In the genomic region with DNA sequence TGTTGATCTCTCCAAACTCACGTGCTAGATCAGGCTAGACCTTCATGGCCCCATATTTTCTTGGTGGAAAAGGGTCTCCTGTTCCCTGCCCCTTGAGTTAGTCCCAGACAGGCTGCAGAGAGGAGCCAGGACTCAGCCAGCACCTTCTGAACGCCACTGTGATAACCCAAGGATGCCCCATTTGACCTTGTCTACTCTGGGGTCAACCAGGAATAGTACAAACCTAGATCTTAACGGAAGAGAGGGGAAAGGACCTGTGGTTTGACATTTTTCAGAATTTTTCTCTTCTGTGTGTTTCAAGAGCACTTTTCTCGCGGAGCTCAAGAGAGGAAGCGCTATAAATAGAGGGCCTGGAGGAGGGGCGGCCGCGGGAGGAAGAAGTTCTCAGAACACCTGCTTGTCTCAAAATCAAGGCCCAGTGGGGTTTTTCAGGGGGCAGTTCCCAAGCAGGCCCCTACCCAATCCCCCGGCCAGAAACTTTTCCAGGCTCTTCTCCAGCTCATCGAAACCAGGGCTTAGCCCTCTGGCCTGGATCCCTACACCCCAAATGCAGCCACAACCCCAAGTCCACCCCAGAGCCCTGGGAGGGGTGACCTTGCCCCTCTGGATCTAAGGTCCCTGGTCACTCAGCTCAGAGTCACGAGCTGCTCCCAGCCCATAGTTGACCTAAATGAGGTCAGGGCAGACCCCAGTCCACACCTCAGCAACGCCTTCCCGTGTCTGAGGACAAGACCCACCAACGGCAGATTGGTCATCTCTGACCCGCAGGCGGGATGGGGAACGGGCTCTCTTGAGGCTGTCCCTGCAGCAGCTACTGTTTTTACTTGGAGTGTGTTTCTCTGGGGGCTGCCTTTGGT, we compare ENCODE assay signal across 7 cellular contexts.
A peak's percentile ranks its signal among the peaks of the same experiment; 100 is the strongest.
DNase-seq lines count a peak whose midpoint lies in the region; ATAC-seq, FAIRE-seq and TF ChIP-seq lines count a peak whose summit lies in the region.

No MANE protein-coding gene starts in this region.

- TF ChIP-seq CTCF in Caco-2 (IDR thresholded peaks at IDR 0.05; ENCODE audit: insufficient read depth in 1 of 2, low read depth in 1 of 2, low read length in 1 of 2, severe bottlenecking in 1 of 2, unreplicated experiment in 1 of 2) (no peak), kidney (IDR thresholded peaks at IDR 0.05; ENCODE audit: borderline replicate concordance, extremely low read depth, insufficient read depth) (no peak)

- H3K4me3 Mint-ChIP-seq in Caco-2 (ENCODE audit: unreplicated experiment): no peak overlapping the region

- DNase-seq in GM19239 (ENCODE audit: insufficient read length, low spot score) (peak; percentile 44), SKM-1 (lab: John Stamatoyannopoulos, UW; ENCODE audit: unreplicated experiment) (peak; percentile 40), SHP77 (lab: John Stamatoyannopoulos, UW) (no peak), Caco-2 (no peak), kidney (no peak)

- H3K9ac ChIP-seq in duodenal mucosa (ENCODE audit: low read depth in 1 of 2, low read length in 2 of 2) (peak overlapping the region in 1 of 2 donors; percentile 42), kidney (ENCODE audit: low read length in 2 of 2) (no peak overlapping the region)

- no peak overlapping the region for H3K27ac Mint-ChIP-seq in Caco-2 (ENCODE audit: unreplicated experiment)

- peaks cover 5 to 14% of the 10 kb centered on the region in 2 donors for H3K4me1 ChIP-seq in duodenal mucosa (ENCODE audit: control insufficient read depth in 1 of 2, insufficient read depth in 2 of 2, low read length in 2 of 2)
- H3K4me1 ChIP-seq in Caco-2: no peaks in the 10 kb centered on the region
- peaks cover 0 to 4% of the 10 kb centered on the region in 2 donors for H3K4me1 ChIP-seq in kidney (ENCODE audit: control insufficient read depth in 1 of 2, insufficient read depth in 1 of 2, low read depth in 1 of 2, low read length in 2 of 2)

- ATAC-seq in HG02970 (IDR thresholded peaks at IDR 0.05; ENCODE audit: low FRiP score, unreplicated experiment): peak; percentile 57

- H3K4me3 ChIP-seq in duodenal mucosa (ENCODE audit: low read depth in 1 of 2, low read length in 2 of 2): peak overlapping the region in 1 of 2 donors; percentile 5
- H3K4me3 ChIP-seq in Caco-2 (ENCODE audit: low read depth, low read length): no peak overlapping the region
- H3K4me3 ChIP-seq in kidney (ENCODE audit: low read length in 2 of 2): no peak overlapping the region

- no peaks in the 10 kb centered on the region for H3K9me3 ChIP-seq in duodenal mucosa (ENCODE audit: control insufficient read depth in 1 of 2, low read length in 2 of 2)
- H3K9me3 ChIP-seq in Caco-2: no peaks in the 10 kb centered on the region
- H3K9me3 ChIP-seq in kidney (ENCODE audit: control insufficient read depth in 1 of 2, low read length in 2 of 2): no peaks in the 10 kb centered on the region

- H3K27ac ChIP-seq in duodenal mucosa (ENCODE audit: low read depth, low read length) (peak overlapping the region; percentile 8), kidney (ENCODE audit: low read depth in 2 of 2, low read length in 2 of 2) (no peak overlapping the region)

- H3K36me3 ChIP-seq in duodenal mucosa (ENCODE audit: control insufficient read depth in 1 of 2, insufficient read depth in 2 of 2, low read length in 2 of 2) (no peaks in the 10 kb centered on the region), Caco-2 (ENCODE audit: control insufficient read depth, insufficient read depth, low read length) (no peaks in the 10 kb centered on the region), kidney (ENCODE audit: control insufficient read depth in 1 of 2, insufficient read depth in 2 of 2, low read length in 2 of 2) (no peaks in the 10 kb centered on the region)

- CTCF ChIA-PET in Caco-2 (lab: Charles Lee): no interaction called here

- no peaks in the 10 kb centered on the region for H3K36me3 Mint-ChIP-seq in Caco-2 (ENCODE audit: insufficient read depth, unreplicated experiment)

- FAIRE-seq in GM19239 (lab: Jason Lieb, UNC) (peak; percentile 99), kidney (lab: Jason Lieb, UNC) (no peak)

- POLR2A ChIA-PET in Caco-2 (lab: Charles Lee): no interaction called here

- BruUV-seq in Caco-2 (replicated peaks; lab: Mats Ljungman, UMichigan): no TSS peak

- H3K27me3 ChIP-seq in duodenal mucosa (ENCODE audit: control insufficient read depth in 1 of 2, insufficient read depth in 2 of 2, low read length in 2 of 2) (peaks cover 0 to 4% of the 10 kb centered on the region in 2 donors), Caco-2 (replicated peaks; ENCODE audit: control insufficient read depth, insufficient read depth, low read length) (peaks cover 2% of the 10 kb centered on the region; the same call in 1 of the 2 replicates)

- no peaks in the 10 kb centered on the region for H3K9me3 Mint-ChIP-seq in Caco-2 (ENCODE audit: unreplicated experiment)

- intact Hi-C loops in Caco-2 (cut with micrococcal nuclease; ENCODE audit: unreplicated experiment) (no loop called here), kidney (cut with DNase I) (no loop called here)

- peaks cover 19% of the 10 kb centered on the region for H3K27me3 Mint-ChIP-seq in Caco-2 (ENCODE audit: insufficient read depth, unreplicated experiment)

- H3K4me1 Mint-ChIP-seq in Caco-2 (ENCODE audit: low read depth, unreplicated experiment): no peaks in the 10 kb centered on the region

Comparison
In these comparisons a context has a peak if more than half of its experiments do, and no peak if none do; other contexts are left out.
1. DNase-seq: peak in GM19239 (single experiment) and SKM-1 (single experiment); none in SHP77 (0 of 2), Caco-2 (0 of 2) and kidney (single experiment).